Comparison of ENCODE assay signal across 8 cellular contexts in genomic region chr1:205210876-205211838, GRCh38. TPM values are rescaled to one million over a fixed set of nuclear protein-coding genes. Genes with fewer than 3 reads are reported as not detected.
DNase-seq lines count a peak whose midpoint lies in the region; ATAC-seq and TF ChIP-seq lines count a peak whose summit lies in the region.

Gene DSTYK (minus strand): TSS chr1:205211702. CDS start chr1:205211535, 167 bp downstream.

- no peaks in the 10 kb centered on the region for H3K27me3 Mint-ChIP-seq in activated B cell treated with CpG ODN at 0.5 μM for 24 hours

- H3K4me1 ChIP-seq in smooth muscle cell (ENCODE audit: low read depth), result no peaks in the 10 kb centered on the region

- no peak for TF ChIP-seq CTCF in AG04449 (IDR thresholded peaks at IDR 0.05; ENCODE audit: insufficient read depth, low read length, missing control alignments)
- TF ChIP-seq CTCF in activated B cell treated with CpG ODN at 0.5 μM for 24 hours (IDR thresholded peaks at IDR 0.05), result no peak
- TF ChIP-seq CTCF in cardiac fibroblast (IDR thresholded peaks at IDR 0.05; ENCODE audit: low read depth, low read length), result no peak
- no peak for TF ChIP-seq CTCF in smooth muscle cell (IDR thresholded peaks at IDR 0.05; ENCODE audit: borderline replicate concordance, insufficient read depth, poor library complexity, severe bottlenecking)

- H3K79me2 ChIP-seq in smooth muscle cell (ENCODE audit: low read depth), result peaks cover 40% of the 10 kb centered on the region

- POLR2A ChIA-PET in AG04449 (lab: Yijun Ruan, JAX), result interaction anchor here (0.7 to 1.2 kb wide), 3 partner anchors 15 to 89 kb away, joined by 3 to 4 read pairs (median 4); partner anchors contain the start of gene TMCC2
- POLR2A ChIA-PET in activated B cell treated with CpG ODN at 0.5 μM for 24 hours (lab: Charles Lee), result interaction anchor here (0.6 to 2.4 kb wide), 5 partner anchors 16 to 695 kb away, joined by 3 to 19 read pairs (median 3); partner anchors contain the start of genes MDM4 and TMCC2

- peak within 1 kb of the TSS; percentile 85 for H3K4me3 ChIP-seq in AG04449 (ENCODE audit: low read depth, low read length)
- H3K4me3 ChIP-seq in cardiac fibroblast (replicated peaks in 1 of 2; ENCODE audit: low read depth in 2 of 2, low read length in 2 of 2), result peak within 1 kb of the TSS; percentile 91
- H3K4me3 ChIP-seq in smooth muscle cell, result peak within 1 kb of the TSS; percentile 94

- intact Hi-C loops in activated B cell treated with CpG ODN at 0.5 μM for 24 hours (cut with micrococcal nuclease), result loop anchor here (1.0 to 5.0 kb wide), 3 partner anchors 88 to 536 kb away; partner anchors contain the start of gene ELK4

- peak within 1 kb of the TSS; percentile 76 for H3K9ac ChIP-seq in smooth muscle cell (ENCODE audit: low read depth)

- H3K27ac ChIP-seq in smooth muscle cell (ENCODE audit: low read depth), result peak within 1 kb of the TSS; percentile 67

- no peaks in the 10 kb centered on the region for H3K9me3 Mint-ChIP-seq in activated B cell treated with CpG ODN at 0.5 μM for 24 hours

- H3K4me3 Mint-ChIP-seq in activated B cell treated with CpG ODN at 0.5 μM for 24 hours, result peak within 1 kb of the TSS; percentile 95

- H3K9me3 ChIP-seq in smooth muscle cell (replicated peaks; ENCODE audit: low read depth), result no peaks in the 10 kb centered on the region

- peaks cover 8% of the 10 kb centered on the region for H3K27me3 ChIP-seq in smooth muscle cell (ENCODE audit: low read depth)

- no peaks in the 10 kb centered on the region for H3K36me3 ChIP-seq in smooth muscle cell (ENCODE audit: low read depth)

- ATAC-seq in GM18873 (IDR thresholded peaks at IDR 0.05; ENCODE audit: low FRiP score, unreplicated experiment) (peak; percentile 88), HG03139 (IDR thresholded peaks at IDR 0.05; ENCODE audit: unreplicated experiment) (peak; percentile 65), activated B cell treated with CpG ODN at 0.5 μM for 24 hours (ENCODE audit: low read depth) (peak; percentile 82)

- peak within 1 kb of the TSS; percentile 92 for H2AFZ ChIP-seq in smooth muscle cell (ENCODE audit: low read depth)

- H3K4me2 ChIP-seq in smooth muscle cell, result peak within 1 kb of the TSS; percentile 96

- H3F3A ChIP-seq in smooth muscle cell (ENCODE audit: low read depth), result no peaks in the 10 kb centered on the region

- peak within 1 kb of the TSS; percentile 97 for H3K27ac Mint-ChIP-seq in activated B cell treated with CpG ODN at 0.5 μM for 24 hours

- H4K20me1 ChIP-seq in smooth muscle cell (ENCODE audit: low read depth), result peaks cover 20% of the 10 kb centered on the region

- peak; percentile 73 for DNase-seq in AG04449 (ENCODE audit: low read depth, low spot score)
- DNase-seq in NCI-H2227 treated with DMSO at 0.1 percent for 48 hours (lab: John Stamatoyannopoulos, UW), result peak; percentile 95
- DNase-seq in activated B cell treated with CpG ODN at 0.5 μM for 24 hours, result peak; percentile 81
- DNase-seq in cardiac fibroblast (ENCODE audit: low read depth in 2 of 2), result peak; percentile 98
- DNase-seq in iPS-NIHi7 (ENCODE audit: extremely low spot score), result peak; percentile 95
- peak; percentile 75 for DNase-seq in smooth muscle cell (lab: John Stamatoyannopoulos, UW; ENCODE audit: unreplicated experiment)

- peaks cover 5% of the 10 kb centered on the region for H3K36me3 Mint-ChIP-seq in activated B cell treated with CpG ODN at 0.5 μM for 24 hours (ENCODE audit: low read depth)

- peaks cover 35% of the 10 kb centered on the region for H3K4me1 Mint-ChIP-seq in activated B cell treated with CpG ODN at 0.5 μM for 24 hours

- WGBS in smooth muscle cell (ENCODE audit: low lambda C conversion rate), result 1% methylated on average over 62 of the region's 93 CpGs

- CTCF ChIA-PET in AG04449 (lab: Yijun Ruan, JAX) (interaction anchor here (0.7 to 2.8 kb wide), 4 partner anchors 13 to 70 kb away, joined by 3 to 10 read pairs (median 4); no protein-coding TSS in a partner anchor), activated B cell treated with CpG ODN at 0.5 μM for 24 hours (lab: Charles Lee) (interaction anchor here (2.0 kb wide), 1 partner anchor 17 kb away, joined by 7 read pairs; the partner anchor contains the start of gene TMCC2)

RNA-seq across cellular contexts. Expression of gene DSTYK, which starts in this region (rescaled TPM):
- total RNA-seq in activated B cell treated with CpG ODN at 0.5 μM for 24 hours, result 7.3 and 9.6 TPM in 2 replicates
- total RNA-seq in smooth muscle cell, result 8.7 and 12.1 TPM in 2 replicates
- polyA plus RNA-seq in smooth muscle cell, result 6.9 TPM in 2 replicates

Comparison
In these comparisons a context has a peak if more than half of its experiments do, and no peak if none do; other contexts are left out.
1. Peak in every context shown above with its lines: DNase-seq, ATAC-seq, H3K4me3 ChIP-seq and H3K27ac ChIP-seq.